In the genomic region with DNA sequence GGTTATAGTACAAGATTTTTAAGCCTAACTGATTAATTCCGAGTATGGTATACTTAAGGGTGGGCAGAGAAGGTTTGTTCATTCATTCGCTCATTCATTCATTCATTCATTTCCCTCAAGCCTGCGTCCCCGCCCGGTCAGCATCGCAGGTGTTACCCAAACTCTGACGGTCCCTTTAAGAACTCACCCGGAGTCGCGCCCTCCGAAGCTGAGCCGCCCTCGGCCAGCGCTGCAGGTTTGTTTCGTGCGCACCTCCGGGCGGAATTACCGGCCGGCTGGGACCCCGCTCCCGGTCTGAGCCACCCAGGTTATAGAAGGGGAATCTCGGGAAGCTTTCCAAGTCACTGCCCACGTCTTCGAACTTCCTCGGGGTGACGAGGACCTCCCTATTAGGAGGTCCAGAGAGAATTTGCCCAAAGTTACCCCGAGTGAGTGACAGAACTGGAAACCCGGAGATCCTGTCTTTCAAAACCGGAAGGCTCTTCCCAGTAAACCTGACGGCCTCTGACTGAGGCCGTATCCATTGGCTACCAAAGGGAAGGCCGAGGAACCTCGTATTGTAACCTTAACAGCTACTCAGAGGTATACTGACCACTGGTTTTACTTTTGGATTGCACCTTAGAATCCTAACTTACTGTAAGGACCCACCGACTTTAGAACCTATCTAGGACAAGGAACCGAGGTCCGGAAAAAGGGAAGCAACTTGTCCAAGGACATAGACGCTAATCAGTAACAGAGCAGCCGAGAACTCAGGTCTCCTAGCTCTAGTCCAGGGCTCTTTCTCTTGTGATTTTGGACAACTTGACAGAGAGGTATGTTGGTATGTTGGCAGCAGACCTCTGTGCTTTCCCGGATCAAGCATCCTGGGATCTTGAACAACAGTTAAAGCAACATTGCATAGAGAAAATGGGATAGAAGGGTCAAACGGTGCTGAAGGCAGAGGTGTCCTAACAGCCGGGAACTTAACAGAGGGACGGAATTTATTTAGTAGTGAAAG, we compare ENCODE assay signal across 8 cellular contexts. TPM values are rescaled to one million over a fixed set of nuclear protein-coding genes. Genes with fewer than 3 reads are reported as not detected.
DNase-seq lines count a peak whose midpoint lies in the region; ATAC-seq and TF ChIP-seq lines count a peak whose summit lies in the region.

No MANE protein-coding gene starts in this region.

- H3K9ac ChIP-seq in skeletal muscle tissue (ENCODE audit: low read depth in 1 of 3, low read length in 3 of 3), result peak overlapping the region; percentile 84 to 89 (median 88)

- H3K4me1 ChIP-seq in SJCRH30 (peaks cover 20% of the 10 kb centered on the region), body of pancreas (peaks cover 31% of the 10 kb centered on the region), skeletal muscle tissue (ENCODE audit: control insufficient read depth in 3 of 3, insufficient read depth in 3 of 3, low read length in 3 of 3) (peaks cover 7 to 16% (median 9%) of the 10 kb centered on the region in 3 donors)

- H3K9me3 ChIP-seq in SJCRH30 (replicated peaks), result no peaks in the 10 kb centered on the region
- H3K9me3 ChIP-seq in body of pancreas, result no peaks in the 10 kb centered on the region
- no peaks in the 10 kb centered on the region for H3K9me3 ChIP-seq in skeletal muscle tissue (ENCODE audit: control insufficient read depth in 3 of 3, low read length in 3 of 3)

- peak in 1 of 3 donors; percentile 6 for TF ChIP-seq POLR2A in body of pancreas (IDR thresholded peaks at IDR 0.05)

- H3K27me3 ChIP-seq in SJCRH30 (no peaks in the 10 kb centered on the region), body of pancreas (no peaks in the 10 kb centered on the region), skeletal muscle tissue (ENCODE audit: control insufficient read depth in 3 of 3, insufficient read depth in 3 of 3, low read length in 3 of 3) (no peaks in the 10 kb centered on the region)

- H3K4me3 ChIP-seq in GM12875 (ENCODE audit: low read depth, low read length), result peak overlapping the region; percentile 91
- peak overlapping the region; percentile 92 for H3K4me3 ChIP-seq in SJCRH30
- H3K4me3 ChIP-seq in body of pancreas, result peak overlapping the region; percentile 87 to 99
- H3K4me3 ChIP-seq in skeletal muscle tissue (ENCODE audit: low read length in 3 of 3), result peak overlapping the region; percentile 87 to 95 (median 91)

- intact Hi-C loops in body of pancreas (cut with DNase I), result no loop called here

- no peak for TF ChIP-seq CTCF in GM12875 (IDR thresholded peaks at IDR 0.05; ENCODE audit: borderline replicate concordance, insufficient read depth, low read depth, low read length)
- no peak for TF ChIP-seq CTCF in body of pancreas (IDR thresholded peaks at IDR 0.05)

- peaks cover 18% of the 10 kb centered on the region for H3K36me3 ChIP-seq in SJCRH30
- no peaks in the 10 kb centered on the region for H3K36me3 ChIP-seq in body of pancreas (replicated peaks in 1 of 2; ENCODE audit: insufficient read depth in 1 of 2, low read depth in 2 of 2)
- peaks cover 0 to 5% (median 0%) of the 10 kb centered on the region in 3 donors for H3K36me3 ChIP-seq in skeletal muscle tissue (ENCODE audit: control insufficient read depth in 3 of 3, insufficient read depth in 3 of 3, low read length in 3 of 3)

- H3K27ac ChIP-seq in SJCRH30 (peak overlapping the region; percentile 79; the same call in 1 of the 2 replicates), body of pancreas (peak overlapping the region; percentile 88 to 93 (median 90)), skeletal muscle tissue (ENCODE audit: low read depth, low read length) (peak overlapping the region; percentile 33)

- DNase-seq in SJCRH30 (no peak), body of pancreas (peak; percentile 48 to 63 (median 60)), iPS-NIHi7 (ENCODE audit: extremely low spot score) (peak; percentile 62), NCI-H446 (lab: John Stamatoyannopoulos, UW) (no peak)

- peak; percentile 25 for ATAC-seq in HG03378 (IDR thresholded peaks at IDR 0.05; ENCODE audit: unreplicated experiment)
- peak; percentile 35 for ATAC-seq in body of pancreas
- no peak for ATAC-seq in HG02884 (IDR thresholded peaks at IDR 0.05; ENCODE audit: unreplicated experiment)

- 2 to 3% methylated on average over 34 to 43 of the region's 43 CpGs for WGBS in body of pancreas, 2 donors

RNA-seq across cellular contexts. Expression of a gene that starts 0.7 kb away (rescaled TPM):
- total RNA-seq in SJCRH30 (2014; rRNA removed; shearing (Covaris generic)), result 64.4 and 75.1 TPM in 2 replicates
- total RNA-seq in body of pancreas (10 to 100 TPM; 45.8 to 48.8 TPM), skeletal muscle tissue (62.1 TPM)

Comparison
In these comparisons a context has a peak if more than half of its experiments do, and no peak if none do; other contexts are left out.
1. DNase-seq: peak in body of pancreas (4 of 4) and iPS-NIHi7 (single experiment); none in SJCRH30 (0 of 2) and NCI-H446 (0 of 2).
2. H3K27ac ChIP-seq: peak in every context shown above with its lines; median percentile 90 in body of pancreas; 79 in SJCRH30; 33 in skeletal muscle tissue.
3. Peak in every context shown above with its lines, with median percentiles within 50 percentile points of each other: H3K4me3 ChIP-seq.